In genomic region chr17:46995841-46996571, GRCh38 we compare ENCODE assay signal across 15 cellular contexts. TPM values are rescaled to one million over a fixed set of nuclear protein-coding genes. Genes with fewer than 3 reads are reported as not detected.
DNase-seq lines count a peak whose midpoint lies in the region; ATAC-seq and TF ChIP-seq lines count a peak whose summit lies in the region.
"Had no signal": no experiment of that assay in that cellular context is flagged by ENCODE, and none has a peak within 500 bp of the region (broad histone marks: within the 10 kb centered on the region; RNA-seq: fewer than 3 reads in every experiment).

No MANE protein-coding gene starts in this region.

- H3K23ac ChIP-seq in trophoblast cell (ENCODE audit: low read length), result no peak overlapping the region

- ATAC-seq in activated CD4-positive, CD25-positive, alpha-beta regulatory T cell treated with anti-CD3 and anti-CD28 coated beads, Interleukin-2, amount 50 U/mL, for 24 hours, result no peak
- ATAC-seq in GM18873 (IDR thresholded peaks at IDR 0.05; ENCODE audit: low FRiP score, unreplicated experiment), result no peak

- no peaks in the 10 kb centered on the region for H3K4me1 ChIP-seq in trophoblast cell (ENCODE audit: control insufficient read depth in 1 of 2, insufficient read depth in 2 of 2, low read length in 2 of 2)

- no peak overlapping the region for H4K8ac ChIP-seq in trophoblast cell (ENCODE audit: low read depth, low read length)

- H2BK5ac ChIP-seq in trophoblast cell (ENCODE audit: low read depth, low read length, poor library complexity), result no peak overlapping the region

- H2BK12ac ChIP-seq in trophoblast cell (ENCODE audit: low read length), result no peak overlapping the region

- DNase-seq in H4 (ENCODE audit: low spot score), result peak; percentile 44
- DNase-seq in NCI-H446 treated with DMSO at 0.1 percent for 48 hours (lab: John Stamatoyannopoulos, UW), result peak; percentile 13
- peak; percentile 64 for DNase-seq in epithelial cell of esophagus (ENCODE audit: low read depth)
- DNase-seq in trophoblast cell, result peak in 1 of 2 donors; percentile 27
- DNase-seq in stimulated activated CD4-positive, alpha-beta T cell treated with anti-CD3 and anti-CD28 coated beads, Interleukin-1b, Interleukin-23, amount 100 ng/mL, for 48 hours, result no peak
- no peak for DNase-seq in stimulated activated CD8-positive, alpha-beta memory T cell treated with anti-CD3 and anti-CD28 coated beads, Interleukin-4, amount 100 ng/mL, for 48 hours
- DNase-seq: activated T-cell treated with anti-CD3 and anti-CD28 coated beads, Interleukin-2, amount 50 U/mL, for 1 hour; CD4-positive, alpha-beta T cell; NCI-H1105; NCI-H2171; NK-92 treated with Interleukin-12 subunit alpha and Interleukin-12 subunit beta, amount 100 ng/mL, for 24 hours; SIG-M5 had no signal

- H3K9ac ChIP-seq in trophoblast cell (ENCODE audit: low read length), result no peak overlapping the region

- H3K36me3 ChIP-seq in trophoblast cell (ENCODE audit: control insufficient read depth in 1 of 2, insufficient read depth in 2 of 2, low read length in 2 of 2), result no peaks in the 10 kb centered on the region

- no peak overlapping the region for H2AFZ ChIP-seq in trophoblast cell (ENCODE audit: insufficient read depth, low read length, poor library complexity)

- no peak overlapping the region for H3K27ac ChIP-seq in trophoblast cell (ENCODE audit: low read depth, low read length)

- no peak overlapping the region for H3K14ac ChIP-seq in trophoblast cell (ENCODE audit: low read length)

- H4K91ac ChIP-seq in trophoblast cell (ENCODE audit: low read depth, low read length), result no peak overlapping the region

- no peak overlapping the region for H3K4ac ChIP-seq in trophoblast cell (ENCODE audit: low read depth, low read length)

- no peaks in the 10 kb centered on the region for H3K27me3 ChIP-seq in trophoblast cell (ENCODE audit: insufficient read depth, low read length)

- no peaks in the 10 kb centered on the region for H3K9me3 ChIP-seq in trophoblast cell (ENCODE audit: insufficient read depth, low read depth, low read length)

- H2BK120ac ChIP-seq in trophoblast cell (ENCODE audit: insufficient read depth, low read length, poor library complexity), result no peak overlapping the region

- no peak overlapping the region for H3K4me3 ChIP-seq in epithelial cell of esophagus (ENCODE audit: low read length)
- peak overlapping the region; percentile 0 for H3K4me3 ChIP-seq in trophoblast cell (ENCODE audit: low read depth, low read length)

- H4K12ac ChIP-seq in trophoblast cell (ENCODE audit: low read depth, low read length), result no peak overlapping the region

- H3K4me2 ChIP-seq in trophoblast cell (ENCODE audit: low read length), result no peak overlapping the region

- no peak for TF ChIP-seq CTCF in epithelial cell of esophagus (IDR thresholded peaks at IDR 0.05; ENCODE audit: insufficient read depth, low read depth, low read length, missing control alignments)

- H2AK5ac ChIP-seq in trophoblast cell (ENCODE audit: low read length), result no peak overlapping the region

- H3K79me1 ChIP-seq in trophoblast cell (ENCODE audit: low read length), result no peaks in the 10 kb centered on the region

- no CpG with 5 or more reads among the region's 4 CpGs for WGBS in trophoblast cell (ENCODE audit: extremely low coverage, insufficient coverage, insufficient read length)

- no peaks in the 10 kb centered on the region for H3K79me2 ChIP-seq in trophoblast cell (ENCODE audit: control insufficient read depth, insufficient read depth, low read length, poor library complexity)

- no peak overlapping the region for H3K18ac ChIP-seq in trophoblast cell (ENCODE audit: low read length)

RNA-seq across cellular contexts. Expression of gene RPRML, which starts 17.0 kb away (rescaled TPM):
- total RNA-seq in H4 (2014; rRNA removed; shearing (Covaris generic)), result 0.82 and 1.3 TPM in 2 replicates
- polyA plus RNA-seq in trophoblast cell (2013), result 0.65 and 0.78 TPM in 2 replicates
- total RNA-seq: CD4-positive, alpha-beta T cell; HepG2 had no signal
- polyA plus RNA-seq: HepG2 had no signal

Comparison
In these comparisons a context has a peak if more than half of its experiments do, and no peak if none do; other contexts are left out.
1. DNase-seq: peak in H4 (single experiment), NCI-H446 treated with DMSO at 0.1 percent for 48 hours (single experiment) and epithelial cell of esophagus (single experiment); none in stimulated activated CD4-positive, alpha-beta T cell treated with anti-CD3 and anti-CD28 coated beads, Interleukin-1b, Interleukin-23, amount 100 ng/mL, for 48 hours (single experiment) and stimulated activated CD8-positive, alpha-beta memory T cell treated with anti-CD3 and anti-CD28 coated beads, Interleukin-4, amount 100 ng/mL, for 48 hours (single experiment).